ENCODE assay signal across 8 cellular contexts in genomic region chr7:31744294-31744874, GRCh38. TPM values are rescaled to one million over a fixed set of nuclear protein-coding genes. Genes with fewer than 3 reads are reported as not detected.
DNase-seq lines count a peak whose midpoint lies in the region; ATAC-seq and TF ChIP-seq lines count a peak whose summit lies in the region.

No MANE protein-coding gene starts in this region.

- no peak overlapping the region for H3K27ac Mint-ChIP-seq in CD4-positive, CD25-positive, alpha-beta regulatory T cell
- H3K27ac Mint-ChIP-seq in stimulated activated memory B cell treated with anti-CD40 and anti-IgM and Interleukin-4, amounts not matched to agents 10 μg/mL and 1 μg/mL and 100 μg/mL, for 72 hours, result no peak overlapping the region

- H3K4me1 Mint-ChIP-seq in CD4-positive, CD25-positive, alpha-beta regulatory T cell, result no peaks in the 10 kb centered on the region
- H3K4me1 Mint-ChIP-seq in stimulated activated memory B cell treated with anti-CD40 and anti-IgM and Interleukin-4, amounts not matched to agents 10 μg/mL and 1 μg/mL and 100 μg/mL, for 72 hours, result no peaks in the 10 kb centered on the region

- H3K4me3 Mint-ChIP-seq in CD4-positive, CD25-positive, alpha-beta regulatory T cell, result no peak overlapping the region
- no peak overlapping the region for H3K4me3 Mint-ChIP-seq in stimulated activated memory B cell treated with anti-CD40 and anti-IgM and Interleukin-4, amounts not matched to agents 10 μg/mL and 1 μg/mL and 100 μg/mL, for 72 hours

- peaks cover 0 to 2% (median 0%) of the 10 kb centered on the region in 7 donors for H3K9me3 Mint-ChIP-seq in CD4-positive, CD25-positive, alpha-beta regulatory T cell
- no peaks in the 10 kb centered on the region for H3K9me3 Mint-ChIP-seq in stimulated activated memory B cell treated with anti-CD40 and anti-IgM and Interleukin-4, amounts not matched to agents 10 μg/mL and 1 μg/mL and 100 μg/mL, for 72 hours

- H3K36me3 Mint-ChIP-seq in CD4-positive, CD25-positive, alpha-beta regulatory T cell, result no peaks in the 10 kb centered on the region
- no peaks in the 10 kb centered on the region for H3K36me3 Mint-ChIP-seq in stimulated activated memory B cell treated with anti-CD40 and anti-IgM and Interleukin-4, amounts not matched to agents 10 μg/mL and 1 μg/mL and 100 μg/mL, for 72 hours

- peak in 2 of 3 donors; percentile 1 to 57 for DNase-seq in CD4-positive, CD25-positive, alpha-beta regulatory T cell
- DNase-seq in NCI-H2107 treated with DMSO at 0.1 percent for 48 hours (lab: John Stamatoyannopoulos, UW; ENCODE audit: unreplicated experiment) (peak; percentile 33), WERI-Rb-1 (peak; percentile 61), fibroblast of the aortic adventitia (ENCODE audit: low read depth) (peak; percentile 85)

- H3K4me3 ChIP-seq in CD4-positive, CD25-positive, alpha-beta regulatory T cell (ENCODE audit: low read depth, low read length), result no peak overlapping the region
- H3K4me3 ChIP-seq in WERI-Rb-1 (ENCODE audit: low read depth, low read length) (no peak overlapping the region), fibroblast of the aortic adventitia (ENCODE audit: low read depth, low read length) (no peak overlapping the region), neutrophil (ENCODE audit: low read depth in 1 of 2, low read length in 1 of 2) (no peak overlapping the region)

- ATAC-seq in CD4-positive, CD25-positive, alpha-beta regulatory T cell (ENCODE audit: low read depth in 2 of 2), result no peak
- ATAC-seq in GM18907 (IDR thresholded peaks at IDR 0.05; ENCODE audit: unreplicated experiment) (peak; percentile 82), HG03139 (IDR thresholded peaks at IDR 0.05; ENCODE audit: unreplicated experiment) (peak; percentile 67)
- no peak for ATAC-seq in stimulated activated memory B cell treated with anti-CD40 and anti-IgM and Interleukin-4, amounts not matched to agents 10 μg/mL and 1 μg/mL and 100 μg/mL, for 72 hours

- no peaks in the 10 kb centered on the region for H3K4me1 ChIP-seq in CD4-positive, CD25-positive, alpha-beta regulatory T cell (ENCODE audit: control insufficient read depth, insufficient read depth, low read length, poor library complexity, severe bottlenecking)
- no peaks in the 10 kb centered on the region for H3K4me1 ChIP-seq in neutrophil (ENCODE audit: control insufficient read depth in 1 of 2, insufficient read depth in 1 of 2, low read depth in 1 of 2, low read length in 1 of 2)

- H3K27me3 Mint-ChIP-seq in CD4-positive, CD25-positive, alpha-beta regulatory T cell, result peaks cover 4% of the 10 kb centered on the region
- peaks cover 15% of the 10 kb centered on the region for H3K27me3 Mint-ChIP-seq in stimulated activated memory B cell treated with anti-CD40 and anti-IgM and Interleukin-4, amounts not matched to agents 10 μg/mL and 1 μg/mL and 100 μg/mL, for 72 hours

- H3K9me3 ChIP-seq in CD4-positive, CD25-positive, alpha-beta regulatory T cell (ENCODE audit: control insufficient read depth in 2 of 2, low read length in 2 of 2), result no peaks in the 10 kb centered on the region
- H3K9me3 ChIP-seq in WERI-Rb-1 (ENCODE audit: severe bottlenecking) (no peaks in the 10 kb centered on the region), neutrophil (no peaks in the 10 kb centered on the region)

- no peaks in the 10 kb centered on the region for H3K36me3 ChIP-seq in CD4-positive, CD25-positive, alpha-beta regulatory T cell (ENCODE audit: control insufficient read depth, insufficient read depth, low read length)
- no peaks in the 10 kb centered on the region for H3K36me3 ChIP-seq in WERI-Rb-1
- no peaks in the 10 kb centered on the region for H3K36me3 ChIP-seq in neutrophil

- no peaks in the 10 kb centered on the region for H3K27me3 ChIP-seq in CD4-positive, CD25-positive, alpha-beta regulatory T cell (ENCODE audit: control insufficient read depth, insufficient read depth, low read length)
- H3K27me3 ChIP-seq in WERI-Rb-1 (ENCODE audit: insufficient read depth, low read depth, severe bottlenecking) (no peaks in the 10 kb centered on the region), neutrophil (peaks cover 31% of the 10 kb centered on the region)

- no peak overlapping the region for H3K27ac ChIP-seq in CD4-positive, CD25-positive, alpha-beta regulatory T cell (ENCODE audit: insufficient read depth, low read length, poor library complexity, severe bottlenecking)
- H3K27ac ChIP-seq in WERI-Rb-1 (no peak overlapping the region), neutrophil (no peak overlapping the region)

- TF ChIP-seq CTCF in WERI-Rb-1 (IDR thresholded peaks at IDR 0.05; ENCODE audit: low read depth, low read length), result peak; percentile 68
- TF ChIP-seq CTCF in fibroblast of the aortic adventitia (IDR thresholded peaks at IDR 0.05; ENCODE audit: insufficient read depth, low read length), result peak; percentile 84
- TF ChIP-seq CTCF in neutrophil (IDR thresholded peaks at IDR 0.05), result peak; percentile 65

RNA-seq across cellular contexts. Expression of gene PPP1R17, which starts 57.4 kb away (rescaled TPM):
- total RNA-seq in CD4-positive, CD25-positive, alpha-beta regulatory T cell, result not detected
- polyA plus RNA-seq in CD4-positive, CD25-positive, alpha-beta regulatory T cell, result not detected
- total RNA-seq in fibroblast of the aortic adventitia (ENCODE audit: low replicate concordance), result not detected in 2 replicates

Comparison
In these comparisons a context has a peak if more than half of its experiments do, and no peak if none do; other contexts are left out.
1. ATAC-seq: peak in GM18907 (single experiment) and HG03139 (single experiment); none in CD4-positive, CD25-positive, alpha-beta regulatory T cell (0 of 2) and stimulated activated memory B cell treated with anti-CD40 and anti-IgM and Interleukin-4, amounts not matched to agents 10 μg/mL and 1 μg/mL and 100 μg/mL, for 72 hours (single experiment).
2. DNase-seq: peak in every context shown above with its lines; median percentile 85 in fibroblast of the aortic adventitia; 61 in WERI-Rb-1; 33 in NCI-H2107 treated with DMSO at 0.1 percent for 48 hours; 29 in CD4-positive, CD25-positive, alpha-beta regulatory T cell.
3. Peak in every context shown above with its lines, with median percentiles within 50 percentile points of each other: CTCF ChIP-seq.